20 cellular contexts compared by ENCODE assay signal in genomic region chr1:215958836-215959235, GRCh38.
"Had no signal": no experiment of that assay in that cellular context is flagged by ENCODE, and none has a peak within 500 bp of the region (broad histone marks: within the 10 kb centered on the region; RNA-seq: fewer than 3 reads in every experiment).

No MANE protein-coding gene starts in this region.

- ATAC-seq: activated CD8-positive, alpha-beta memory T cell treated with anti-CD3 and anti-CD28 coated beads, Interleukin-2, amount 10 ng/mL, durations not matched to agents 7 days and 5 days; heart left ventricle; mucosa of descending colon; naive thymus-derived CD8-positive, alpha-beta T cell; stimulated activated naive CD8-positive, alpha-beta T cell treated with anti-CD3 and anti-CD28 coated beads, Interleukin-15, Interleukin-2, amounts not matched to agents 100 U/mL and 50 U/mL, for 24 hours; upper lobe of right lung had no signal

- H3K9me3 ChIP-seq: heart left ventricle, mucosa of descending colon, prostate gland, sigmoid colon, upper lobe of right lung had no signal

- H3K36me3 ChIP-seq: brain microvascular endothelial cell, heart left ventricle, prostate gland, sigmoid colon, upper lobe of right lung had no signal

- H3K27me3 ChIP-seq: brain microvascular endothelial cell, sigmoid colon, upper lobe of right lung had no signal

- H3K4me3 ChIP-seq: heart left ventricle, mucosa of descending colon, prostate gland, sigmoid colon, upper lobe of right lung had no signal

- DNase-seq: activated CD4-positive, alpha-beta T cell treated with anti-CD3 and anti-CD28 coated beads for 1 hour; activated CD4-positive, alpha-beta T cell treated with anti-CD3 and anti-CD28 coated beads, Interleukin-2, amount 50 U/mL, for 48 hours; activated CD8-positive, alpha-beta memory T cell treated with anti-CD3 and anti-CD28 coated beads, Interleukin-2, amount 10 ng/mL, durations not matched to agents 7 days and 5 days; activated effector memory CD4-positive, alpha-beta T cell treated with Interleukin-2 at 50 U/mL for 16 hours; activated T-cell treated with anti-CD3 and anti-CD28 coated beads, Interleukin-2, amount 50 U/mL, for 24 hours; amygdala; brain microvascular endothelial cell; dermis blood vessel endothelial cell; erythroblast; foreskin melanocyte; heart left ventricle; mucosa of descending colon; naive thymus-derived CD8-positive, alpha-beta T cell; occipital lobe; sigmoid colon; stimulated activated CD4-positive, alpha-beta T cell treated with anti-CD3 and anti-CD28 coated beads, Interleukin-12 subunit alpha, Interleukin-12 subunit beta, amount 100 ng/mL, for 4 hours; stimulated activated naive CD8-positive, alpha-beta T cell treated with anti-CD3 and anti-CD28 coated beads, Interleukin-15, Interleukin-2, amounts not matched to agents 100 U/mL and 50 U/mL, for 24 hours; T-helper 9 cell; upper lobe of right lung had no signal

- H3K27ac ChIP-seq: brain microvascular endothelial cell, heart left ventricle, prostate gland, sigmoid colon, upper lobe of right lung had no signal

- H3K4me1 ChIP-seq: prostate gland, sigmoid colon, upper lobe of right lung had no signal
